ENCODE assay signal across 6 cellular contexts in the genomic region with DNA sequence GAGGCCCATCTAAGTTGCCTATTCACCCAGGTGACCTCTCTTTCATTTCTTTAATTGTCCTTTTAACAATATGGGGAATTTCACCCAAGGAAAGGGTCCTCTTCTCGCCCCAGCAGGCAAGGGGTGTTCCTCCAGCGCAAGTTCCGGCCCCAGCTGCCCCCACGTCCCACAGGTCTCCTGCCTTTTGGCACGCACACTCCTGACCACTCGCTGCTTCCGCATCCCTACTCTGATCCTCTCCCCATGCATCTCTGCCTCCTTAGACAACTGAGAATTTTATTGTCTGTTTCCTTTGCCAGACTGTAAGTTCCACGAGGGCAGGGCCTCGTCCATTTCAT. TPM values are rescaled to one million over a fixed set of nuclear protein-coding genes. Genes with fewer than 3 reads are reported as not detected.
DNase-seq lines count a peak whose midpoint lies in the region; ATAC-seq, FAIRE-seq and TF ChIP-seq lines count a peak whose summit lies in the region.

No MANE protein-coding gene starts in this region.

- in situ Hi-C loops in K562 (cut with MboI) = no loop called here

- FAIRE-seq in K562 (lab: Jason Lieb, UNC) = no peak

- H3K27ac ChIP-seq in GM23338 (ENCODE audit: low read depth) (0 out of 2 replicates have a peak overlapping the region, but pooled peaks have one; percentile 28), K562 (ENCODE audit: extremely low read depth, low read depth, low read length) (peak overlapping the region; percentile 90)

- H3K36me3 ChIP-seq in GM23338 (ENCODE audit: insufficient read depth) (0 out of 2 replicates have a peak, but pooled peaks cover 6% of the 10 kb centered on the region), K562 (ENCODE audit: control insufficient read depth, insufficient read depth, low read length) (peaks cover 16% of the 10 kb centered on the region; the same call in 2 of the 3 replicates)

- no peaks in the 10 kb centered on the region for H3K9me1 ChIP-seq in K562 (ENCODE audit: control insufficient read depth, insufficient read depth, low read length)

- H3K9me3 Mint-ChIP-seq in GM23338 = no peaks in the 10 kb centered on the region
- no peaks in the 10 kb centered on the region for H3K9me3 Mint-ChIP-seq in nephron

- H3K4me2 ChIP-seq in GM23338 (peak overlapping the region; percentile 88), K562 (ENCODE audit: insufficient read depth, low read length) (peak overlapping the region; percentile 87)

- peak overlapping the region; percentile 79 to 98 for H3K9ac ChIP-seq in K562 (ENCODE audit: insufficient read depth in 1 of 2, low read depth in 2 of 2, low read length in 2 of 2)

- no peak for TF ChIP-seq EP300 in K562 (IDR thresholded peaks at IDR 0.05; ENCODE audit: low read length)

- H3K4me3 ChIP-seq in GM23338 (peak overlapping the region; percentile 99), K562 (peak overlapping the region; percentile 98)

- POLR2A ChIA-PET in K562 (lab: Yijun Ruan, JAX) = interaction anchor here (0.6 to 1.2 kb wide), 4 partner anchors 15 to 515 kb away, joined by 3 to 4 read pairs (median 4); partner anchors contain the start of gene PLCD4

- H2AFZ ChIP-seq in GM23338 (peak overlapping the region; percentile 100), K562 (ENCODE audit: low read depth, low read length) (peak overlapping the region; percentile 97)

- 74% methylated on average over 4 of the region's 9 CpGs for WGBS in K562 (ENCODE audit: insufficient coverage, low coverage, missing lambda C conversion rate)

- TSS peak; percentile 88 for BruUV-seq in K562 (replicated peaks; lab: Mats Ljungman, UMichigan)

- H3K9me2 ChIP-seq in GM23338 (ENCODE audit: insufficient read depth) = peaks cover 4% of the 10 kb centered on the region; the same call in 1 of the 2 replicates

- peaks cover 31% of the 10 kb centered on the region for H3K4me1 Mint-ChIP-seq in GM23338
- peaks cover 40% of the 10 kb centered on the region for H3K4me1 Mint-ChIP-seq in nephron

- TF ChIP-seq CTCF in GM23338 (conservative IDR thresholded peaks at IDR 0.05; ENCODE audit: low read depth in 2 of 2) (no peak), K562 (IDR thresholded peaks at IDR 0.05 in 2 of 3, conservative IDR thresholded peaks at IDR 0.05 in 1 of 3; ENCODE audit: insufficient read depth in 2 of 3, low read depth in 1 of 3, low read length in 3 of 3) (no peak), nephron (IDR thresholded peaks at IDR 0.05; ENCODE audit: unreplicated experiment in 3 of 3) (no peak)

- peaks cover 3% of the 10 kb centered on the region; the same call in 1 of the 2 replicates for H3F3A ChIP-seq in GM23338 (replicated peaks; ENCODE audit: low read depth)

- H3K27ac Mint-ChIP-seq in GM23338 (peak overlapping the region; percentile 93; the same call in 1 of the 2 replicates), nephron (peak overlapping the region; percentile 89 to 96 (median 94))

- no peaks in the 10 kb centered on the region for H3K27me3 ChIP-seq in GM23338 (ENCODE audit: insufficient read depth)
- H3K27me3 ChIP-seq in K562 (ENCODE audit: control insufficient read depth in 2 of 2, insufficient read depth in 2 of 2, low read length in 2 of 2) = no peaks in the 10 kb centered on the region

- H3K27me3 Mint-ChIP-seq in GM23338 (ENCODE audit: insufficient read depth, low read depth, poor library complexity) (peaks cover 13% of the 10 kb centered on the region), nephron (ENCODE audit: low read depth) (peaks cover 6% of the 10 kb centered on the region)

- H3K4me3 Mint-ChIP-seq in GM23338 (peak overlapping the region; percentile 89), nephron (peak overlapping the region; percentile 93)

- H3K36me3 Mint-ChIP-seq in GM23338 (ENCODE audit: low read depth) (peaks cover 22% of the 10 kb centered on the region), nephron (ENCODE audit: low read depth) (peaks cover 10% of the 10 kb centered on the region)

- intact Hi-C loops in K562 (cut with micrococcal nuclease) = no loop called here

- DNase-seq in GM23338 (ENCODE audit: low spot score) (peak; percentile 5), K562 (ENCODE audit: extremely low read depth in 1 of 4, low spot score in 3 of 4) (no peak), DMS153 treated with DMSO at 0.1 percent for 48 hours (lab: John Stamatoyannopoulos, UW; ENCODE audit: unreplicated experiment) (no peak), KG1 (lab: John Stamatoyannopoulos, UW) (no peak), left lobe of liver (ENCODE audit: low spot score) (no peak)

- CTCF ChIA-PET in K562 (lab: Yijun Ruan, JAX; ENCODE audit: low intra/inter-chr PET ratio) = no interaction called here

- H4K20me1 ChIP-seq in GM23338 (replicated peaks; ENCODE audit: insufficient read depth) = peaks cover 28% of the 10 kb centered on the region
- peaks cover 12% of the 10 kb centered on the region; the same call in 1 of the 2 replicates for H4K20me1 ChIP-seq in K562 (replicated peaks; ENCODE audit: control insufficient read depth, insufficient read depth, low read length)

- ATAC-seq in GM23338 (no peak), K562 (no peak), left lobe of liver (no peak)

- TF ChIP-seq POLR2A in K562 (conservative IDR thresholded peaks at IDR 0.05) = no peak

- H3K79me2 ChIP-seq in GM23338 (replicated peaks; ENCODE audit: insufficient read depth) (peaks cover 41% of the 10 kb centered on the region), K562 (ENCODE audit: control insufficient read depth, insufficient read depth, low read length) (peaks cover 44% of the 10 kb centered on the region)

- peaks cover 33% of the 10 kb centered on the region for H3K4me1 ChIP-seq in GM23338 (ENCODE audit: insufficient read depth)
- peaks cover 9 to 15% of the 10 kb centered on the region in 2 experiments; a peak in 4 of 5 replicates for H3K4me1 ChIP-seq in K562 (replicated peaks in 1 of 2; ENCODE audit: control insufficient read depth in 2 of 2, insufficient read depth in 2 of 2, low read length in 2 of 2)

- no peaks in the 10 kb centered on the region for H3K9me3 ChIP-seq in K562 (replicated peaks; ENCODE audit: control insufficient read depth, insufficient read depth, low read depth, low read length)

- no peak for TF ChIP-seq RAD21 in K562 (CRISPR knock-in tag; conservative IDR thresholded peaks at IDR 0.05 in 1 of 2, IDR thresholded peaks at IDR 0.05 in 1 of 2)

RNA-seq across cellular contexts. Expression of gene ARPC2, which starts 0.7 kb away (rescaled TPM):
- 195 and 217 TPM in 2 replicates for total RNA-seq in GM23338 (2014; rRNA removed; shearing (Covaris generic))
- 242 and 271 TPM in 2 replicates for polyA plus RNA-seq in GM23338 (2016; fragmentation: Nextera tagmentation; extraction: Ambion mirVana)
- 76.3 and 157 TPM in 2 replicates for total RNA-seq in K562 (2011; cell fraction: chromatin; rRNA removed; ENCODE audit: low replicate concordance)
- 62.8 and 63.7 TPM in 2 replicates for total RNA-seq in K562 (2011; cell fraction: nucleolus; rRNA removed)
- total RNA-seq in K562 (2011; cell fraction: nucleoplasm; rRNA removed) = 86.4 and 141 TPM in 2 replicates
- total RNA-seq in K562 (2014; rRNA removed) = 81.9 and 83.6 TPM in 2 replicates
- total RNA-seq in K562 (2014; rRNA removed; fragmentation: Illumina TruSeq; extraction: Trizol) = 89.4 and 93.0 TPM in 2 replicates
- total RNA-seq in K562 (2015; rRNA removed; fragmentation: Illumina TruSeq; extraction: Trizol) = 101 and 111 TPM in 2 replicates
- total RNA-seq in K562 (2021) = 81.4 and 91.5 TPM in 2 replicates
- 178 and 187 TPM in 2 replicates for polyA plus RNA-seq in K562 (2011; rRNA removed)
- polyA plus RNA-seq in K562 (2011; cell fraction: cytosol; rRNA removed) = 127 and 144 TPM in 2 replicates
- polyA plus RNA-seq in K562 (2011; cell fraction: nucleus; rRNA removed) = 90.4 and 115 TPM in 2 replicates
- polyA plus RNA-seq in K562 (2012) = 81.6 and 89.0 TPM in 2 replicates
- 127 and 152 TPM in 2 replicates for polyA plus RNA-seq in K562 (2014; fragmentation: Illumina TruSeq; extraction: Trizol)
- 100 to 1,000 TPM in 1 of 2 experiments, 10 to 100 TPM in 1; 94.0 to 103 TPM for polyA plus RNA-seq in K562 (2014; fragmentation: Nextera tagmentation; extraction: Ambion mirVana)
- polyA plus RNA-seq in K562 (2014; rRNA removed) = 122 and 126 TPM in 2 replicates
- 120 and 128 TPM in 2 replicates for polyA minus RNA-seq in K562 (2011; rRNA and poly(A)+ RNA removed)
- polyA minus RNA-seq in K562 (2011; cell fraction: cytosol; rRNA and poly(A)+ RNA removed) = 60.8 and 105 TPM in 2 replicates
- 38.5 and 57.2 TPM in 2 replicates for polyA minus RNA-seq in K562 (2011; cell fraction: nucleus; rRNA and poly(A)+ RNA removed)
- 51.4 TPM for total RNA-seq in left lobe of liver

RNA-seq across cellular contexts. Expression of gene GPBAR1, which starts 44.5 kb away (rescaled TPM):
- total RNA-seq in GM23338 (2014; rRNA removed; shearing (Covaris generic)) = 1.6 TPM in 1 of 2 replicates, not detected in the other
- polyA plus RNA-seq in GM23338 (2016; fragmentation: Nextera tagmentation; extraction: Ambion mirVana) = 0.37 and 0.44 TPM in 2 replicates
- 0.35 TPM in 1 of 2 replicates, not detected in the other for total RNA-seq in K562 (2011; cell fraction: chromatin; rRNA removed; ENCODE audit: low replicate concordance)
- 0.33 TPM in 1 of 2 replicates, not detected in the other for total RNA-seq in K562 (2011; cell fraction: nucleolus; rRNA removed)
- 0.22 and 0.38 TPM in 2 replicates for total RNA-seq in K562 (2011; cell fraction: nucleoplasm; rRNA removed)
- total RNA-seq in K562 (2014; rRNA removed) = not detected in 2 replicates
- total RNA-seq in K562 (2014; rRNA removed; fragmentation: Illumina TruSeq; extraction: Trizol) = not detected in 2 replicates
- total RNA-seq in K562 (2015; rRNA removed; fragmentation: Illumina TruSeq; extraction: Trizol) = not detected in 2 replicates
- total RNA-seq in K562 (2021) = not detected in 2 replicates
- not detected in 2 replicates for polyA plus RNA-seq in K562 (2011; rRNA removed)
- 0.04 TPM in 1 of 2 replicates, not detected in the other for polyA plus RNA-seq in K562 (2011; cell fraction: cytosol; rRNA removed)
- 0.07 and 0.09 TPM in 2 replicates for polyA plus RNA-seq in K562 (2011; cell fraction: nucleus; rRNA removed)
- 0.08 TPM in 1 of 2 replicates, not detected in the other for polyA plus RNA-seq in K562 (2012)
- not detected in 2 replicates for polyA plus RNA-seq in K562 (2014; fragmentation: Illumina TruSeq; extraction: Trizol)
- not detected for polyA plus RNA-seq in K562 (2014; fragmentation: Nextera tagmentation; extraction: Ambion mirVana)
- not detected in 2 replicates for polyA plus RNA-seq in K562 (2014; rRNA removed)
- not detected in 2 replicates for polyA minus RNA-seq in K562 (2011; rRNA and poly(A)+ RNA removed)
- polyA minus RNA-seq in K562 (2011; cell fraction: cytosol; rRNA and poly(A)+ RNA removed) = not detected in 2 replicates
- not detected in 2 replicates for polyA minus RNA-seq in K562 (2011; cell fraction: nucleus; rRNA and poly(A)+ RNA removed)
- total RNA-seq in left lobe of liver = 1.3 TPM

RNA-seq across cellular contexts. Expression of gene CXCR1, which starts 49.5 kb away (rescaled TPM):
- total RNA-seq in GM23338 (2014; rRNA removed; shearing (Covaris generic)) = not detected in 2 replicates
- polyA plus RNA-seq in GM23338 (2016; fragmentation: Nextera tagmentation; extraction: Ambion mirVana) = not detected in 2 replicates
- not detected in 2 replicates for total RNA-seq in K562 (2011; cell fraction: chromatin; rRNA removed; ENCODE audit: low replicate concordance)
- not detected in 2 replicates for total RNA-seq in K562 (2011; cell fraction: nucleolus; rRNA removed)
- not detected in 2 replicates for total RNA-seq in K562 (2011; cell fraction: nucleoplasm; rRNA removed)
- total RNA-seq in K562 (2014; rRNA removed) = not detected in 2 replicates
- not detected in 2 replicates for total RNA-seq in K562 (2014; rRNA removed; fragmentation: Illumina TruSeq; extraction: Trizol)
- total RNA-seq in K562 (2015; rRNA removed; fragmentation: Illumina TruSeq; extraction: Trizol) = not detected in 2 replicates
- total RNA-seq in K562 (2021) = not detected in 2 replicates
- not detected in 2 replicates for polyA plus RNA-seq in K562 (2011; rRNA removed)
- polyA plus RNA-seq in K562 (2011; cell fraction: cytosol; rRNA removed) = not detected in 2 replicates
- not detected in 2 replicates for polyA plus RNA-seq in K562 (2011; cell fraction: nucleus; rRNA removed)
- polyA plus RNA-seq in K562 (2012) = 0.04 TPM in 1 of 2 replicates, not detected in the other
- polyA plus RNA-seq in K562 (2014; fragmentation: Illumina TruSeq; extraction: Trizol) = not detected in 2 replicates
- not detected for polyA plus RNA-seq in K562 (2014; fragmentation: Nextera tagmentation; extraction: Ambion mirVana)
- polyA plus RNA-seq in K562 (2014; rRNA removed) = not detected in 2 replicates
- polyA minus RNA-seq in K562 (2011; rRNA and poly(A)+ RNA removed) = not detected in 2 replicates
- polyA minus RNA-seq in K562 (2011; cell fraction: cytosol; rRNA and poly(A)+ RNA removed) = not detected in 2 replicates
- polyA minus RNA-seq in K562 (2011; cell fraction: nucleus; rRNA and poly(A)+ RNA removed) = not detected in 2 replicates
- total RNA-seq in left lobe of liver = 0.30 TPM

RNA-seq across cellular contexts. Expression of gene AAMP, which starts 53.6 kb away (rescaled TPM):
- 157 and 203 TPM in 2 replicates for total RNA-seq in GM23338 (2014; rRNA removed; shearing (Covaris generic))
- 77.8 and 90.8 TPM in 2 replicates for polyA plus RNA-seq in GM23338 (2016; fragmentation: Nextera tagmentation; extraction: Ambion mirVana)
- 32.1 and 75.8 TPM in 2 replicates for total RNA-seq in K562 (2011; cell fraction: chromatin; rRNA removed; ENCODE audit: low replicate concordance)
- total RNA-seq in K562 (2011; cell fraction: nucleolus; rRNA removed) = 53.4 and 63.2 TPM in 2 replicates
- total RNA-seq in K562 (2011; cell fraction: nucleoplasm; rRNA removed) = 39.5 and 41.6 TPM in 2 replicates
- total RNA-seq in K562 (2014; rRNA removed) = 156 and 197 TPM in 2 replicates
- total RNA-seq in K562 (2014; rRNA removed; fragmentation: Illumina TruSeq; extraction: Trizol) = 62.2 and 77.6 TPM in 2 replicates
- 94.1 and 99.2 TPM in 2 replicates for total RNA-seq in K562 (2015; rRNA removed; fragmentation: Illumina TruSeq; extraction: Trizol)
- 87.7 and 96.9 TPM in 2 replicates for total RNA-seq in K562 (2021)
- 39.5 and 47.3 TPM in 2 replicates for polyA plus RNA-seq in K562 (2011; rRNA removed)
- 74.7 and 140 TPM in 2 replicates for polyA plus RNA-seq in K562 (2011; cell fraction: cytosol; rRNA removed)
- polyA plus RNA-seq in K562 (2011; cell fraction: nucleus; rRNA removed) = 86.2 and 95.8 TPM in 2 replicates
- 76.3 and 79.7 TPM in 2 replicates for polyA plus RNA-seq in K562 (2012)
- 135 and 139 TPM in 2 replicates for polyA plus RNA-seq in K562 (2014; fragmentation: Illumina TruSeq; extraction: Trizol)
- polyA plus RNA-seq in K562 (2014; fragmentation: Nextera tagmentation; extraction: Ambion mirVana) = 1 to 10 TPM; 5.7 to 8.9 TPM
- 133 and 156 TPM in 2 replicates for polyA plus RNA-seq in K562 (2014; rRNA removed)
- polyA minus RNA-seq in K562 (2011; rRNA and poly(A)+ RNA removed) = 38.7 and 46.6 TPM in 2 replicates
- polyA minus RNA-seq in K562 (2011; cell fraction: cytosol; rRNA and poly(A)+ RNA removed) = 31.6 and 40.7 TPM in 2 replicates
- polyA minus RNA-seq in K562 (2011; cell fraction: nucleus; rRNA and poly(A)+ RNA removed) = 18.7 and 26.5 TPM in 2 replicates
- total RNA-seq in left lobe of liver = 43.9 TPM

RNA-seq across cellular contexts. Expression of gene PNKD, which starts 54.0 kb away (rescaled TPM):
- 28.2 and 36.0 TPM in 2 replicates for total RNA-seq in GM23338 (2014; rRNA removed; shearing (Covaris generic))
- polyA plus RNA-seq in GM23338 (2016; fragmentation: Nextera tagmentation; extraction: Ambion mirVana) (77.7 and 83.3 TPM in 2 replicates), K562 (2011; rRNA removed) (37.2 and 41.2 TPM in 2 replicates), K562 (2014; fragmentation: Illumina TruSeq; extraction: Trizol) (64.2 and 68.2 TPM in 2 replicates), K562 (2014; fragmentation: Nextera tagmentation; extraction: Ambion mirVana) (100 to 1,000 TPM in 1 of 2 experiments, 10 to 100 TPM in 1; 89.1 to 105 TPM), K562 (2014; rRNA removed) (80.6 and 85.2 TPM in 2 replicates)
- total RNA-seq in K562 (2011; cell fraction: chromatin; rRNA removed; ENCODE audit: low replicate concordance) = 14.5 and 65.7 TPM in 2 replicates
- total RNA-seq in K562 (2011; cell fraction: nucleolus; rRNA removed) = 43.7 and 53.7 TPM in 2 replicates
- 35.0 and 68.9 TPM in 2 replicates for total RNA-seq in K562 (2011; cell fraction: nucleoplasm; rRNA removed)
- total RNA-seq in K562 (2014; rRNA removed) (50.2 and 55.7 TPM in 2 replicates), K562 (2014; rRNA removed; fragmentation: Illumina TruSeq; extraction: Trizol) (17.5 and 26.0 TPM in 2 replicates), K562 (2015; rRNA removed; fragmentation: Illumina TruSeq; extraction: Trizol) (32.3 and 34.0 TPM in 2 replicates), K562 (2021) (59.5 and 60.1 TPM in 2 replicates), left lobe of liver (102 TPM)
- 44.5 and 73.0 TPM in 2 replicates for polyA plus RNA-seq in K562 (2011; cell fraction: cytosol; rRNA removed)
- 74.3 and 129 TPM in 2 replicates for polyA plus RNA-seq in K562 (2011; cell fraction: nucleus; rRNA removed)
- 59.7 and 79.4 TPM in 2 replicates for polyA plus RNA-seq in K562 (2012)
- polyA minus RNA-seq in K562 (2011; rRNA and poly(A)+ RNA removed) = 8.8 and 9.5 TPM in 2 replicates
- polyA minus RNA-seq in K562 (2011; cell fraction: cytosol; rRNA and poly(A)+ RNA removed) = 11.2 and 13.5 TPM in 2 replicates
- 11.0 and 18.3 TPM in 2 replicates for polyA minus RNA-seq in K562 (2011; cell fraction: nucleus; rRNA and poly(A)+ RNA removed)
